ENCODE assay signal across 8 cellular contexts in genomic region chr15:31434418-31435255, GRCh38.
DNase-seq lines count a peak whose midpoint lies in the region; ATAC-seq and TF ChIP-seq lines count a peak whose summit lies in the region.

No MANE protein-coding gene starts in this region.

- no peaks in the 10 kb centered on the region for H3K36me3 ChIP-seq in Loucy (ENCODE audit: insufficient read depth, low read length)
- no peaks in the 10 kb centered on the region for H3K36me3 ChIP-seq in vagina

- no peaks in the 10 kb centered on the region for H4K20me1 ChIP-seq in Loucy (ENCODE audit: insufficient read depth, low read length, poor library complexity, severe bottlenecking)

- no peaks in the 10 kb centered on the region for H3K27me3 ChIP-seq in Loucy (ENCODE audit: insufficient read depth, low read length, poor library complexity, severe bottlenecking)
- H3K27me3 ChIP-seq in vagina: no peaks in the 10 kb centered on the region

- TF ChIP-seq POLR2A in vagina (IDR thresholded peaks at IDR 0.05): no peak

- intact Hi-C loops in vagina (cut with DNase I): loop anchor here (10.0 kb wide), 1 partner anchor 220 kb away; no protein-coding TSS in a partner anchor

- peak overlapping the region; percentile 83 for H3K4me2 ChIP-seq in Loucy (ENCODE audit: low read depth, low read length, poor library complexity, severe bottlenecking)

- no peaks in the 10 kb centered on the region for H3K79me2 ChIP-seq in Loucy (ENCODE audit: insufficient read depth, low read length)

- H3K4me1 ChIP-seq in Loucy (ENCODE audit: insufficient read depth, low read length, poor library complexity, severe bottlenecking): peaks cover 40% of the 10 kb centered on the region
- H3K4me1 ChIP-seq in vagina: peaks cover 40% of the 10 kb centered on the region

- H3F3A ChIP-seq in Loucy (ENCODE audit: low read depth): peaks cover 10% of the 10 kb centered on the region; the same call in 1 of the 2 replicates

- TF ChIP-seq CTCF in Loucy (conservative IDR thresholded peaks at IDR 0.05; ENCODE audit: low read length) (no peak), vagina (IDR thresholded peaks at IDR 0.05) (no peak)

- peak overlapping the region; percentile 75 for H3K9ac ChIP-seq in Loucy (ENCODE audit: low read depth, low read length, poor library complexity, severe bottlenecking)

- H3K27ac ChIP-seq in vagina: peak overlapping the region; percentile 91

- H3K4me3 ChIP-seq in Loucy (ENCODE audit: low read length, poor library complexity, severe bottlenecking) (peak overlapping the region; percentile 72), vagina (peak overlapping the region; percentile 4)

- peak overlapping the region; percentile 83 for H2AFZ ChIP-seq in Loucy (ENCODE audit: low read length)

- DNase-seq in CD1c-positive myeloid dendritic cell (ENCODE audit: extremely low spot score): peak; percentile 93
- peak; percentile 67 to 74 for DNase-seq in activated CD8-positive, alpha-beta memory T cell treated with anti-CD3 and anti-CD28 coated beads for 4 hours (ENCODE audit: low read depth in 2 of 2)
- peak; percentile 51 for DNase-seq in pulmonary artery endothelial cell (ENCODE audit: low read depth, low spot score)
- DNase-seq in vagina (ENCODE audit: extremely low spot score in 2 of 2): peak in 1 of 2 donors; percentile 91
- DNase-seq in NCI-H1092 treated with DMSO at 0.1 percent for 48 hours (lab: John Stamatoyannopoulos, UW): no peak

- no peaks in the 10 kb centered on the region for H3K9me2 ChIP-seq in Loucy (replicated peaks; ENCODE audit: low read depth, low read length)

- H3K9me3 ChIP-seq in Loucy (ENCODE audit: insufficient read depth, low read depth, low read length): no peaks in the 10 kb centered on the region
- no peaks in the 10 kb centered on the region for H3K9me3 ChIP-seq in vagina

- ATAC-seq in GM21528 (IDR thresholded peaks at IDR 0.05; ENCODE audit: low FRiP score, unreplicated experiment): peak; percentile 57
- peak; percentile 66 for ATAC-seq in esophagus mucosa
